ENCODE assay signal across 13 cellular contexts in genomic region chr12:23771230-23771949, GRCh38.
A peak's percentile ranks its signal among the peaks of the same experiment; 100 is the strongest.
DNase-seq lines count a peak whose midpoint lies in the region; ATAC-seq and TF ChIP-seq lines count a peak whose summit lies in the region.
"Had no signal": no experiment of that assay in that cellular context is flagged by ENCODE, and none has a peak within 500 bp of the region (broad histone marks: within the 10 kb centered on the region; RNA-seq: fewer than 3 reads in every experiment).

No MANE protein-coding gene starts in this region.

- H3K14ac ChIP-seq in trophoblast cell (ENCODE audit: low read length) (no peak overlapping the region), H9 (ENCODE audit: insufficient read depth, low read length) (no peak overlapping the region)

- no peak overlapping the region for H2BK15ac ChIP-seq in H9 (ENCODE audit: low read depth, low read length)

- H3K4ac ChIP-seq in trophoblast cell (ENCODE audit: low read depth, low read length): no peak overlapping the region
- no peak overlapping the region for H3K4ac ChIP-seq in H9 (ENCODE audit: low read depth, low read length)

- H3K27ac Mint-ChIP-seq in stimulated activated naive B cell treated with anti-CD40 and anti-IgM and Interleukin-4, amounts not matched to agents 10 μg/mL and 1 μg/mL and 100 μg/mL, for 72 hours: no peak overlapping the region
- H3K27ac Mint-ChIP-seq in H9: peak overlapping the region in 1 of 3 experiments; percentile 30; a peak in 1 of 7 replicates
- H3K27ac Mint-ChIP-seq: activated CD4-positive, alpha-beta T cell treated with anti-CD3 and anti-CD28 coated beads for 36 hours had no signal

- H3K36me3 Mint-ChIP-seq in stimulated activated naive B cell treated with anti-CD40 and anti-IgM and Interleukin-4, amounts not matched to agents 10 μg/mL and 1 μg/mL and 100 μg/mL, for 72 hours: no peaks in the 10 kb centered on the region
- peaks cover 0 to 4% (median under 1%) of the 10 kb centered on the region in 3 experiments; a peak in 3 of 7 replicates for H3K36me3 Mint-ChIP-seq in H9 (ENCODE audit: insufficient read depth in 1 of 3, low read depth in 3 of 3)

- no peak overlapping the region for H2AK5ac ChIP-seq in trophoblast cell (ENCODE audit: low read length)
- H2AK5ac ChIP-seq in H9 (ENCODE audit: insufficient read length, low read length): no peak overlapping the region

- no peak overlapping the region for H3K23ac ChIP-seq in trophoblast cell (ENCODE audit: low read length)
- H3K23ac ChIP-seq in H9 (ENCODE audit: insufficient read length, low read depth, low read length): no peak overlapping the region

- no peaks in the 10 kb centered on the region for H4K20me1 ChIP-seq in H9 (ENCODE audit: control insufficient read depth, insufficient read depth, insufficient read length)

- no peak overlapping the region for H3K4me2 ChIP-seq in trophoblast cell (ENCODE audit: low read length)
- no peak overlapping the region for H3K4me2 ChIP-seq in H9 (ENCODE audit: insufficient read depth, insufficient read length, low read length)

- no peak for ATAC-seq in stimulated activated naive B cell treated with anti-CD40 and anti-IgM and Interleukin-4, amounts not matched to agents 10 μg/mL and 1 μg/mL and 100 μg/mL, for 72 hours (replicated peaks)
- no peak for ATAC-seq in HG02588 (IDR thresholded peaks at IDR 0.05; ENCODE audit: unreplicated experiment)
- ATAC-seq: activated CD4-positive, alpha-beta T cell treated with anti-CD3 and anti-CD28 coated beads for 36 hours had no signal

- H3K36me3 ChIP-seq in left ventricle myocardium inferior: no peaks in the 10 kb centered on the region
- H3K36me3 ChIP-seq in trophoblast cell (ENCODE audit: control insufficient read depth in 1 of 2, insufficient read depth in 2 of 2, low read length in 2 of 2): no peaks in the 10 kb centered on the region

- H3K56ac ChIP-seq in H9 (ENCODE audit: insufficient read length, low read depth, low read length): no peak overlapping the region

- H4K91ac ChIP-seq in trophoblast cell (ENCODE audit: low read depth, low read length): no peak overlapping the region
- H4K91ac ChIP-seq in H9 (ENCODE audit: insufficient read length, low read depth, low read length): no peak overlapping the region

- DNase-seq in Daoy (ENCODE audit: low read depth) (peak; percentile 6), left ventricle myocardium inferior (peak; percentile 48), trophoblast cell (no peak), OCI-M1 (lab: John Stamatoyannopoulos, UW) (no peak), H9 (no peak)
- no peak for DNase-seq in stimulated activated naive B cell treated with anti-CD40 and anti-IgM and Interleukin-4, amounts not matched to agents 10 μg/mL and 1 μg/mL and 100 μg/mL, for 72 hours
- DNase-seq: activated CD4-positive, alpha-beta T cell treated with anti-CD3 and anti-CD28 coated beads for 36 hours; activated effector memory CD4-positive, alpha-beta T cell treated with Interleukin-2 at 50 U/mL for 16 hours; DND-41; mesendoderm; NCI-H526 had no signal

- H4K8ac ChIP-seq in trophoblast cell (ENCODE audit: low read depth, low read length): no peak overlapping the region
- no peak overlapping the region for H4K8ac ChIP-seq in H9 (replicated peaks; ENCODE audit: insufficient read length, low read depth, low read length)

- H3K27ac ChIP-seq in angular gyrus (ENCODE audit: low read depth, low read length): peak overlapping the region; percentile 26
- H3K27ac ChIP-seq in left ventricle myocardium inferior (replicated peaks): peak overlapping the region; percentile 29
- H3K27ac ChIP-seq in trophoblast cell (ENCODE audit: low read depth, low read length): peak overlapping the region; percentile 52
- no peak overlapping the region for H3K27ac ChIP-seq in H9 (ENCODE audit: insufficient read length, low read depth, low read length)

- H2BK120ac ChIP-seq in trophoblast cell (ENCODE audit: insufficient read depth, low read length, poor library complexity) (no peak overlapping the region), H9 (ENCODE audit: low read depth, low read length, poor library complexity, severe bottlenecking) (no peak overlapping the region)

- H3K9ac ChIP-seq in trophoblast cell (ENCODE audit: low read length) (no peak overlapping the region), H9 (ENCODE audit: extremely low read depth, insufficient read length, low read length) (no peak overlapping the region)

- no peaks in the 10 kb centered on the region for H3K23me2 ChIP-seq in H9 (ENCODE audit: insufficient read length, low read depth, low read length, poor library complexity, severe bottlenecking)

- H4K12ac ChIP-seq in trophoblast cell (ENCODE audit: low read depth, low read length): no peak overlapping the region

- no peaks in the 10 kb centered on the region for H3K4me1 Mint-ChIP-seq in stimulated activated naive B cell treated with anti-CD40 and anti-IgM and Interleukin-4, amounts not matched to agents 10 μg/mL and 1 μg/mL and 100 μg/mL, for 72 hours
- peaks cover 35 to 36% of the 10 kb centered on the region in 2 experiments for H3K4me1 Mint-ChIP-seq in H9
- H3K4me1 Mint-ChIP-seq: activated CD4-positive, alpha-beta T cell treated with anti-CD3 and anti-CD28 coated beads for 36 hours had no signal

- no peak overlapping the region for H3K4me3 Mint-ChIP-seq in stimulated activated naive B cell treated with anti-CD40 and anti-IgM and Interleukin-4, amounts not matched to agents 10 μg/mL and 1 μg/mL and 100 μg/mL, for 72 hours
- no peak overlapping the region for H3K4me3 Mint-ChIP-seq in H9
- H3K4me3 Mint-ChIP-seq: activated CD4-positive, alpha-beta T cell treated with anti-CD3 and anti-CD28 coated beads for 36 hours had no signal

- no peak overlapping the region for H3T11ph ChIP-seq in H9 (ENCODE audit: low read length)

- H3K79me2 ChIP-seq in trophoblast cell (ENCODE audit: control insufficient read depth, insufficient read depth, low read length, poor library complexity) (no peaks in the 10 kb centered on the region), H9 (ENCODE audit: insufficient read depth, low read length) (no peaks in the 10 kb centered on the region)

- H3K27me3 ChIP-seq in left ventricle myocardium inferior (ENCODE audit: low read depth) (no peaks in the 10 kb centered on the region), trophoblast cell (ENCODE audit: insufficient read depth, low read length) (no peaks in the 10 kb centered on the region), H9 (ENCODE audit: insufficient read depth, low read length) (no peaks in the 10 kb centered on the region)

- TF ChIP-seq CTCF in left ventricle myocardium inferior (IDR thresholded peaks at IDR 0.05; ENCODE audit: borderline replicate concordance): no peak
- TF ChIP-seq CTCF in H9 (conservative IDR thresholded peaks at IDR 0.05): no peak

- intact Hi-C loops in left ventricle myocardium inferior (cut with micrococcal nuclease): no loop called here

- H3K4me3 ChIP-seq in left ventricle myocardium inferior: no peak overlapping the region
- no peak overlapping the region for H3K4me3 ChIP-seq in trophoblast cell (ENCODE audit: low read depth, low read length)

- H3K79me1 ChIP-seq in trophoblast cell (ENCODE audit: low read length) (no peaks in the 10 kb centered on the region), H9 (ENCODE audit: insufficient read depth, low read depth, low read length, poor library complexity, severe bottlenecking) (no peaks in the 10 kb centered on the region)

- H3K27me3 Mint-ChIP-seq in stimulated activated naive B cell treated with anti-CD40 and anti-IgM and Interleukin-4, amounts not matched to agents 10 μg/mL and 1 μg/mL and 100 μg/mL, for 72 hours: no peaks in the 10 kb centered on the region
- H3K27me3 Mint-ChIP-seq in H9 (ENCODE audit: low read depth): no peaks in the 10 kb centered on the region
- H3K27me3 Mint-ChIP-seq: activated CD4-positive, alpha-beta T cell treated with anti-CD3 and anti-CD28 coated beads for 36 hours had no signal

- H2BK20ac ChIP-seq in H9 (ENCODE audit: low read depth, low read length, poor library complexity, severe bottlenecking): no peak overlapping the region

- no peak overlapping the region for H3K18ac ChIP-seq in trophoblast cell (ENCODE audit: low read length)
- no peak overlapping the region for H3K18ac ChIP-seq in H9 (ENCODE audit: insufficient read length, low read depth, low read length)

- H2BK5ac ChIP-seq in trophoblast cell (ENCODE audit: low read depth, low read length, poor library complexity) (no peak overlapping the region), H9 (ENCODE audit: insufficient read length, low read length) (no peak overlapping the region)

- no peak overlapping the region for H4K5ac ChIP-seq in H9 (ENCODE audit: insufficient read length, low read depth, low read length)

- H2BK12ac ChIP-seq in trophoblast cell (ENCODE audit: low read length): peak overlapping the region; percentile 58
- no peak overlapping the region for H2BK12ac ChIP-seq in H9 (ENCODE audit: insufficient read length, low read depth, low read length)

- no peaks in the 10 kb centered on the region for H3K9me3 Mint-ChIP-seq in stimulated activated naive B cell treated with anti-CD40 and anti-IgM and Interleukin-4, amounts not matched to agents 10 μg/mL and 1 μg/mL and 100 μg/mL, for 72 hours
- peaks cover 3% of the 10 kb centered on the region in 2 experiments for H3K9me3 Mint-ChIP-seq in H9

- H2AFZ ChIP-seq in trophoblast cell (ENCODE audit: insufficient read depth, low read length, poor library complexity): no peak overlapping the region
- no peak overlapping the region for H2AFZ ChIP-seq in H9 (ENCODE audit: low read length)

- H3K9me3 ChIP-seq in left ventricle myocardium inferior (replicated peaks) (no peaks in the 10 kb centered on the region), trophoblast cell (ENCODE audit: insufficient read depth, low read depth, low read length) (no peaks in the 10 kb centered on the region), H9 (ENCODE audit: control insufficient read depth, low read depth, low read length) (no peaks in the 10 kb centered on the region)

- no peaks in the 10 kb centered on the region for H3K4me1 ChIP-seq in left ventricle myocardium inferior
- H3K4me1 ChIP-seq in trophoblast cell (ENCODE audit: control insufficient read depth in 1 of 2, insufficient read depth in 2 of 2, low read length in 2 of 2): peaks cover 0 to 2% of the 10 kb centered on the region in 2 experiments
- H3K4me1 ChIP-seq in H9 (ENCODE audit: insufficient read depth, low read length): peaks cover 4% of the 10 kb centered on the region; the same call in 1 of the 2 replicates

- WGBS in trophoblast cell (ENCODE audit: extremely low coverage, insufficient coverage, insufficient read length): no CpG with 5 or more reads among the region's 5 CpGs
- no CpG with 5 or more reads among the region's 5 CpGs for WGBS in H9 (ENCODE audit: extremely low coverage, insufficient read length, low lambda C conversion rate)

Comparison
In these comparisons a context has a peak if more than half of its experiments do, and no peak if none do; other contexts are left out.
1. DNase-seq: peak in Daoy (single experiment) and left ventricle myocardium inferior (single experiment); none in trophoblast cell (0 of 2), OCI-M1 (single experiment), stimulated activated naive B cell treated with anti-CD40 and anti-IgM and Interleukin-4, amounts not matched to agents 10 μg/mL and 1 μg/mL and 100 μg/mL, for 72 hours (single experiment) and H9 (single experiment).